ENCODE assay signal across 12 cellular contexts in the genomic region with DNA sequence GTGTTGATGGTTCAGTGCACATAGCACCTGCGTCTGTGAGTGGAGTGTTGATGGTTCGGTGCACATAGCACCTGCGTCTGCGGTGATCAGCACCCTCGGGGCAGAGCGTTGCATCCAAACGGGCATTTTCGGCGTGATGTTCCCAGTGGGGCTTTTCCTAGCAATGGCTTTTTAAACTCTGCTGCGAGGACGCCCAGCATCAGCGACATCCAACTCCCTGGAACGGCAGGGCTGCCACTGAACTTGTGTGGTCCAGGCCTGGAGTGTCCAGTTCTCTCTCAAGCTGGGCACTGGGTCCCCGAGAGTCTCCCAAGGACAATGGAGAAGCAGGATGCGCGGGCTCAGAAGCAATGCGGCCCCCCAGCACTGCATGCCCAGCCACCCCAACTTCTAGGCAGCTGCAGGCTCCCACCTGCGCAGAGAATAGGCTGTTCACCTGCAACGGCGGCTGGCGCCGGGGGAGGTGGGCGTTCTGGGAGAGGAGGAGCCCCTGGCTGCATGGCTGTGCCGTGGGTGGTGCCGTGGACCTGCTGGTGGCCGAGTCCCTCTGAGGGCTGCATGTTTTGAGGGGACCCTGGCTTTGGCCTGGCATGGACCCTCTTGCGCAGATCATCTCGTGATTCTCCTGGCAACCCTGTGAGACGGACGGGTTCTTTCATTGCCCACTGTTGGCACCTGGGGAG. TPM values are rescaled to one million over a fixed set of nuclear protein-coding genes. Genes with fewer than 3 reads are reported as not detected.
DNase-seq lines count a peak whose midpoint lies in the region; ATAC-seq and TF ChIP-seq lines count a peak whose summit lies in the region.
"Had no signal": no experiment of that assay in that cellular context is flagged by ENCODE, and none has a peak within 500 bp of the region (broad histone marks: within the 10 kb centered on the region; RNA-seq: fewer than 3 reads in every experiment).

No MANE protein-coding gene starts in this region.

- H3K79me2 ChIP-seq in GM23248 (ENCODE audit: insufficient read depth), result no peaks in the 10 kb centered on the region

- TF ChIP-seq EP300 in suprapubic skin (IDR thresholded peaks at IDR 0.05), result no peak

- no peaks in the 10 kb centered on the region for H3K9me2 ChIP-seq in GM23248 (ENCODE audit: insufficient read depth)

- peaks cover 16% of the 10 kb centered on the region for H3K4me1 Mint-ChIP-seq in stimulated activated naive CD8-positive, alpha-beta T cell treated with anti-CD3 and anti-CD28 coated beads, Interleukin-15, amount 100 ng/mL, for 72 hours
- peaks cover 4% of the 10 kb centered on the region for H3K4me1 Mint-ChIP-seq in glutamatergic neuron (ENCODE audit: low read depth, unreplicated experiment)

- TF ChIP-seq CTCF in glutamatergic neuron (IDR thresholded peaks at IDR 0.05; ENCODE audit: partially characterized antibody, unreplicated experiment) (no peak), suprapubic skin (IDR thresholded peaks at IDR 0.05) (no peak)

- H3K4me2 ChIP-seq in GM23248 (ENCODE audit: unreplicated experiment), result no peak overlapping the region

- peak; percentile 2 for ATAC-seq in stimulated activated naive CD8-positive, alpha-beta T cell treated with anti-CD3 and anti-CD28 coated beads, Interleukin-15, Interleukin-2, amounts not matched to agents 100 U/mL and 50 U/mL, for 24 hours
- ATAC-seq in stimulated activated naive CD8-positive, alpha-beta T cell treated with anti-CD3 and anti-CD28 coated beads, Interleukin-15, amount 100 ng/mL, for 72 hours, result no peak

- no peaks in the 10 kb centered on the region for H4K20me1 ChIP-seq in GM23248 (ENCODE audit: insufficient read depth)

- TF ChIP-seq POLR2A in suprapubic skin (IDR thresholded peaks at IDR 0.05), result no peak

- peaks cover 26% of the 10 kb centered on the region for H3K27me3 ChIP-seq in suprapubic skin
- no peaks in the 10 kb centered on the region for H3K27me3 ChIP-seq in GM23248 (replicated peaks; ENCODE audit: insufficient read depth)
- H3K27me3 ChIP-seq: body of pancreas had no signal

- no peak for DNase-seq in stimulated activated naive CD8-positive, alpha-beta T cell treated with anti-CD3 and anti-CD28 coated beads, Interleukin-15, Interleukin-2, amounts not matched to agents 100 U/mL and 50 U/mL, for 24 hours
- DNase-seq in stimulated activated naive CD8-positive, alpha-beta T cell treated with anti-CD3 and anti-CD28 coated beads, Interleukin-15, amount 100 ng/mL, for 72 hours, result no peak
- peak; percentile 69 for DNase-seq in NCI-H345 treated with DMSO at 0.1 percent for 48 hours (lab: John Stamatoyannopoulos, UW; ENCODE audit: unreplicated experiment)
- DNase-seq in glutamatergic neuron, result peak; percentile 15
- peak; percentile 59 to 73 for DNase-seq in suprapubic skin (ENCODE audit: low spot score in 2 of 2)
- no peak for DNase-seq in activated CD4-positive, alpha-beta T cell treated with anti-CD3 and anti-CD28 coated beads, Interleukin-2, amount 50 U/mL, for 4 hours
- DNase-seq in GM19238 (ENCODE audit: insufficient read length, low spot score), result no peak
- DNase-seq in GM23248, result no peak

- no peak overlapping the region for H3K9ac ChIP-seq in GM23248

- in situ Hi-C loops in GM23248 (cut with MboI), result loop anchor here (25.0 kb wide), 1 partner anchor 2002 kb away; no protein-coding TSS in a partner anchor

- no peaks in the 10 kb centered on the region for H3F3A ChIP-seq in GM23248 (ENCODE audit: insufficient read depth)

- H2AFZ ChIP-seq in GM23248, result no peak overlapping the region

- H3K4me3 ChIP-seq in suprapubic skin (no peak overlapping the region), GM23248 (no peak overlapping the region)
- H3K4me3 ChIP-seq: body of pancreas, left ventricle myocardium inferior had no signal

- WGBS in suprapubic skin, result 76% methylated on average over 13 of the region's 30 CpGs
- whole genome bisulfite sequencing in GM23248 (ENCODE audit: low coverage in 1 of 2, low lambda C conversion rate in 2 of 2, missing lambda C conversion rate in 2 of 2), 2 experiments, result 73 to 78% methylated on average over 29 to 30 of the region's 30 CpGs

- no peak overlapping the region for H3K27ac Mint-ChIP-seq in stimulated activated naive CD8-positive, alpha-beta T cell treated with anti-CD3 and anti-CD28 coated beads, Interleukin-15, amount 100 ng/mL, for 72 hours
- H3K27ac Mint-ChIP-seq in glutamatergic neuron (ENCODE audit: unreplicated experiment), result no peak overlapping the region
- H3K27ac Mint-ChIP-seq: activated CD4-positive, alpha-beta T cell treated with anti-CD3 and anti-CD28 coated beads, Interleukin-2, amount 10 ng/mL, durations not matched to agents 7 days and 5 days had no signal

- H3K4me3 Mint-ChIP-seq in stimulated activated naive CD8-positive, alpha-beta T cell treated with anti-CD3 and anti-CD28 coated beads, Interleukin-15, amount 100 ng/mL, for 72 hours, result no peak overlapping the region
- H3K4me3 Mint-ChIP-seq in glutamatergic neuron (ENCODE audit: unreplicated experiment), result no peak overlapping the region
- H3K4me3 Mint-ChIP-seq: activated CD4-positive, alpha-beta T cell treated with anti-CD3 and anti-CD28 coated beads, Interleukin-2, amount 10 ng/mL, durations not matched to agents 7 days and 5 days had no signal

- H3K36me3 ChIP-seq in suprapubic skin (no peaks in the 10 kb centered on the region), GM23248 (ENCODE audit: low read depth) (no peaks in the 10 kb centered on the region)
- H3K36me3 ChIP-seq: left ventricle myocardium inferior had no signal

- H3K4me1 ChIP-seq in suprapubic skin (peaks cover 8% of the 10 kb centered on the region), GM23248 (ENCODE audit: insufficient read depth) (no peaks in the 10 kb centered on the region)

- no peaks in the 10 kb centered on the region for H3K9me3 Mint-ChIP-seq in stimulated activated naive CD8-positive, alpha-beta T cell treated with anti-CD3 and anti-CD28 coated beads, Interleukin-15, amount 100 ng/mL, for 72 hours
- peaks cover 4% of the 10 kb centered on the region for H3K9me3 Mint-ChIP-seq in glutamatergic neuron (ENCODE audit: unreplicated experiment)
- H3K9me3 Mint-ChIP-seq: activated CD4-positive, alpha-beta T cell treated with anti-CD3 and anti-CD28 coated beads, Interleukin-2, amount 10 ng/mL, durations not matched to agents 7 days and 5 days had no signal

- H3K27ac ChIP-seq in suprapubic skin (no peak overlapping the region), GM23248 (no peak overlapping the region)
- H3K27ac ChIP-seq: body of pancreas, coronary artery, left ventricle myocardium inferior had no signal

- H3K9me3 ChIP-seq in suprapubic skin (no peaks in the 10 kb centered on the region), GM23248 (ENCODE audit: low read depth) (no peaks in the 10 kb centered on the region)
- H3K9me3 ChIP-seq: body of pancreas, left ventricle myocardium inferior had no signal

- peaks cover 29% of the 10 kb centered on the region for H3K27me3 Mint-ChIP-seq in stimulated activated naive CD8-positive, alpha-beta T cell treated with anti-CD3 and anti-CD28 coated beads, Interleukin-15, amount 100 ng/mL, for 72 hours
- peaks cover 3% of the 10 kb centered on the region for H3K27me3 Mint-ChIP-seq in glutamatergic neuron (ENCODE audit: unreplicated experiment)
- H3K27me3 Mint-ChIP-seq: activated CD4-positive, alpha-beta T cell treated with anti-CD3 and anti-CD28 coated beads, Interleukin-2, amount 10 ng/mL, durations not matched to agents 7 days and 5 days had no signal

- H3K36me3 Mint-ChIP-seq in glutamatergic neuron (ENCODE audit: unreplicated experiment), result no peaks in the 10 kb centered on the region

RNA-seq across cellular contexts. Expression of a gene that starts 10.1 kb away (rescaled TPM):
- total RNA-seq in glutamatergic neuron (ENCODE audit: unreplicated experiment) (16.9 TPM), suprapubic skin (10 to 100 TPM; 16.0 to 25.3 (median 19.7) TPM)
- 18.5 and 33.2 TPM in 2 replicates for total RNA-seq in GM23248 (2014; rRNA removed; shearing (Covaris generic))
- polyA plus RNA-seq in GM23248 (2016; fragmentation: Nextera tagmentation; extraction: Ambion mirVana), result 35.9 and 36.9 TPM in 2 replicates

RNA-seq across cellular contexts. Expression of a gene that starts 52.9 kb away (rescaled TPM):
- total RNA-seq in glutamatergic neuron (ENCODE audit: unreplicated experiment) (16.4 TPM), suprapubic skin (1 to 10 TPM; 2.7 to 6.8 (median 4.2) TPM)
- total RNA-seq in GM23248 (2014; rRNA removed; shearing (Covaris generic)), result 6.4 and 18.3 TPM in 2 replicates
- polyA plus RNA-seq in GM23248 (2016; fragmentation: Nextera tagmentation; extraction: Ambion mirVana), result 2.4 and 3.2 TPM in 2 replicates

RNA-seq across cellular contexts. Expression of a gene that starts 53.2 kb away (rescaled TPM):
- total RNA-seq in glutamatergic neuron (ENCODE audit: unreplicated experiment), result 102 TPM
- total RNA-seq in suprapubic skin, result 10 to 100 TPM; 16.1 to 56.7 (median 39.6) TPM
- 12.3 and 14.8 TPM in 2 replicates for total RNA-seq in GM23248 (2014; rRNA removed; shearing (Covaris generic))
- 24.7 and 29.8 TPM in 2 replicates for polyA plus RNA-seq in GM23248 (2016; fragmentation: Nextera tagmentation; extraction: Ambion mirVana)

Comparison
In these comparisons a context has a peak if more than half of its experiments do, and no peak if none do; other contexts are left out.
1. DNase-seq: peak in NCI-H345 treated with DMSO at 0.1 percent for 48 hours (single experiment), glutamatergic neuron (single experiment) and suprapubic skin (2 of 2); none in stimulated activated naive CD8-positive, alpha-beta T cell treated with anti-CD3 and anti-CD28 coated beads, Interleukin-15, Interleukin-2, amounts not matched to agents 100 U/mL and 50 U/mL, for 24 hours (single experiment), stimulated activated naive CD8-positive, alpha-beta T cell treated with anti-CD3 and anti-CD28 coated beads, Interleukin-15, amount 100 ng/mL, for 72 hours (0 of 2), activated CD4-positive, alpha-beta T cell treated with anti-CD3 and anti-CD28 coated beads, Interleukin-2, amount 50 U/mL, for 4 hours (0 of 2), GM19238 (single experiment) and GM23248 (single experiment).